In genomic region chr4:91837608-91838029, GRCh38 we compare ENCODE assay signal across 19 cellular contexts.
DNase-seq lines count a peak whose midpoint lies in the region; ATAC-seq, FAIRE-seq and TF ChIP-seq lines count a peak whose summit lies in the region.
"Had no signal": no experiment of that assay in that cellular context is flagged by ENCODE, and none has a peak within 500 bp of the region (broad histone marks: within the 10 kb centered on the region; RNA-seq: fewer than 3 reads in every experiment).

No MANE protein-coding gene starts in this region.

- FAIRE-seq in RCC 7860 (lab: Jason Lieb, UNC), result peak; percentile 99

- H3K4me3 ChIP-seq in HEK293 (ENCODE audit: low read depth, low read length) (no peak overlapping the region), choroid plexus epithelial cell (ENCODE audit: low read depth, low read length) (no peak overlapping the region)
- H3K4me3 ChIP-seq: gastroesophageal sphincter, SJSA1 had no signal

- no peak for ATAC-seq in HG03139 (IDR thresholded peaks at IDR 0.05; ENCODE audit: unreplicated experiment)
- no peak for ATAC-seq in HG02885 (IDR thresholded peaks at IDR 0.05; ENCODE audit: poor library complexity, unreplicated experiment)
- no peak for ATAC-seq in GM18858 (IDR thresholded peaks at IDR 0.05; ENCODE audit: unreplicated experiment)
- ATAC-seq: activated T-helper 17 cell treated with anti-CD3 and anti-CD28 coated beads, Interleukin-2, amount 50 U/mL, for 72 hours; gastroesophageal sphincter had no signal

- TF ChIP-seq CTCF in HEK293 (tag by site-specific recombination; IDR thresholded peaks at IDR 0.05) (no peak), choroid plexus epithelial cell (conservative IDR thresholded peaks at IDR 0.05; ENCODE audit: low read depth, low read length) (no peak)

- DNase-seq in RCC 7860 (ENCODE audit: low spot score) (peak; percentile 97), choroid plexus epithelial cell (ENCODE audit: low read depth) (peak; percentile 66), left kidney (ENCODE audit: low read depth, low spot score) (peak; percentile 1)
- DNase-seq in activated CD4-positive, alpha-beta T cell treated with anti-CD3 and anti-CD28 coated beads, Interleukin-2, amount 50 U/mL, for 48 hours, result no peak
- DNase-seq: activated CD4-positive, alpha-beta T cell treated with anti-CD3 and anti-CD28 coated beads for 1 hour; CD4-positive, alpha-beta memory T cell; DMS79 treated with DMSO at 0.1 percent for 48 hours; MV-4-11; NCI-H2081 treated with DMSO at 0.1 percent for 48 hours; NCI-H510A treated with DMSO at 0.1 percent for 48 hours; stimulated activated CD4-positive, alpha-beta T cell treated with anti-CD3 and anti-CD28 coated beads, Interleukin-4, amount 100 ng/mL, for 4 hours; substantia nigra had no signal

- H3K9me3 ChIP-seq in HEK293 (ENCODE audit: control insufficient read depth, insufficient read depth, low read depth, low read length), result no peaks in the 10 kb centered on the region
- H3K9me3 ChIP-seq: SJSA1 had no signal

- no peaks in the 10 kb centered on the region for H3K36me3 ChIP-seq in HEK293 (ENCODE audit: control insufficient read depth in 2 of 2, insufficient read depth in 1 of 2, low read length in 2 of 2)
- H3K36me3 ChIP-seq: gastroesophageal sphincter, SJSA1 had no signal

- no peak overlapping the region for H3K27ac ChIP-seq in HEK293 (ENCODE audit: extremely low read depth, low read depth, low read length)
- H3K27ac ChIP-seq: gastroesophageal sphincter, SJSA1 had no signal

- CTCF ChIA-PET in HEK293 (lab: Yijun Ruan, JAX), result no interaction called here

- H3K4me1 ChIP-seq in HEK293 (ENCODE audit: control insufficient read depth, insufficient read depth, low read length), result no peaks in the 10 kb centered on the region
- H3K4me1 ChIP-seq: gastroesophageal sphincter, SJSA1 had no signal

- POLR2A ChIA-PET in HEK293 (lab: Yijun Ruan, JAX), result interaction anchor here (0.7 kb wide), 1 partner anchor 46 kb away, joined by 3 read pairs; no protein-coding TSS in a partner anchor

TF ChIP-seq in HEK293, 187 proteins besides CTCF, POLR2A, EP300 and RAD21:
- TF ChIP-seq TRIM28 (IDR thresholded peaks at IDR 0.05; ENCODE audit: borderline replicate concordance, low read length) (0 out of 2 replicates have a peak, but pooled peaks have one; percentile 26), ZNF394 (tag by site-specific recombination; IDR thresholded peaks at IDR 0.05; ENCODE audit: borderline replicate concordance) (no peak)

Comparison
In these comparisons a context has a peak if more than half of its experiments do, and no peak if none do; other contexts are left out.
1. DNase-seq: peak in RCC 7860 (single experiment), choroid plexus epithelial cell (single experiment) and left kidney (single experiment); none in activated CD4-positive, alpha-beta T cell treated with anti-CD3 and anti-CD28 coated beads, Interleukin-2, amount 50 U/mL, for 48 hours (0 of 2).